ENCODE assay signal across 21 cellular contexts in genomic region chr5:35470866-35471265, GRCh38.
DNase-seq lines count a peak whose midpoint lies in the region; ATAC-seq and TF ChIP-seq lines count a peak whose summit lies in the region.
"Had no signal": no experiment of that assay in that cellular context is flagged by ENCODE, and none has a peak within 500 bp of the region (broad histone marks: within the 10 kb centered on the region; RNA-seq: fewer than 3 reads in every experiment).

No MANE protein-coding gene starts in this region.

- DNase-seq in Daoy (ENCODE audit: low read depth) (peak; percentile 3), endodermal cell (peak; percentile 45), mesendoderm (peak; percentile 57), testis (no peak), occipital lobe (lab: John Stamatoyannopoulos, UW) (no peak)
- DNase-seq: activated CD4-positive, alpha-beta memory T cell treated with anti-CD3 and anti-CD28 coated beads, Interleukin-2, amount 10 ng/mL, durations not matched to agents 7 days and 5 days; activated naive CD8-positive, alpha-beta T cell treated with anti-CD3 and anti-CD28 coated beads, Interleukin-2, amount 50 U/mL, for 24 hours; activated T-cell treated with anti-CD3 and anti-CD28 coated beads, Interleukin-2, amount 50 U/mL, for 72 hours; cortex of kidney; left colon; NCI-H1092 treated with DMSO at 0.1 percent for 48 hours; NCI-H2107; NCI-H526; stimulated activated naive CD4-positive, alpha-beta T cell treated with Interleukin-2 at 50 U/mL for 16 hours; upper lobe of left lung had no signal

- intact Hi-C loops in testis (cut with DNase I; ENCODE audit: low total_unique reads): no loop called here

- H4K20me1 ChIP-seq in OCI-LY3 (ENCODE audit: insufficient read depth, low read length): no peaks in the 10 kb centered on the region

- H3K4me1 ChIP-seq in OCI-LY3 (ENCODE audit: low read length): peaks cover 23% of the 10 kb centered on the region
- no peaks in the 10 kb centered on the region for H3K4me1 ChIP-seq in endodermal cell (ENCODE audit: control insufficient read depth, insufficient read depth, low read length)
- H3K4me1 ChIP-seq in mesendoderm (ENCODE audit: control insufficient read depth, low read depth, low read length): no peaks in the 10 kb centered on the region
- H3K4me1 ChIP-seq in testis: no peaks in the 10 kb centered on the region
- H3K4me1 ChIP-seq: upper lobe of left lung had no signal

- no peak overlapping the region for H3K4me3 Mint-ChIP-seq in endodermal cell
- H3K4me3 Mint-ChIP-seq: activated CD4-positive, alpha-beta memory T cell treated with anti-CD3 and anti-CD28 coated beads, Interleukin-2, amount 10 ng/mL, durations not matched to agents 7 days and 5 days; activated naive CD8-positive, alpha-beta T cell treated with anti-CD3 and anti-CD28 coated beads, Interleukin-2, amount 50 U/mL, for 24 hours; activated T-cell treated with anti-CD3 and anti-CD28 coated beads, Interleukin-2, amount 50 U/mL, for 72 hours had no signal

- H3K27me3 ChIP-seq in OCI-LY3 (ENCODE audit: low read depth, low read length) (no peaks in the 10 kb centered on the region), endodermal cell (ENCODE audit: control insufficient read depth, insufficient read depth, low read length, poor library complexity, severe bottlenecking) (no peaks in the 10 kb centered on the region), mesendoderm (ENCODE audit: insufficient read depth, low read length, poor library complexity) (no peaks in the 10 kb centered on the region), testis (no peaks in the 10 kb centered on the region)
- H3K27me3 ChIP-seq: pancreas, upper lobe of left lung had no signal

- TF ChIP-seq POLR2A in testis (IDR thresholded peaks at IDR 0.05): no peak

- H3K79me2 ChIP-seq in OCI-LY3 (ENCODE audit: low read length) (no peaks in the 10 kb centered on the region), mesendoderm (ENCODE audit: control insufficient read depth, insufficient read depth, low read length) (no peaks in the 10 kb centered on the region)

- H4K8ac ChIP-seq in mesendoderm (ENCODE audit: low read depth, low read length): no peak overlapping the region

- TF ChIP-seq CTCF in OCI-LY3 (IDR thresholded peaks at IDR 0.05; ENCODE audit: low read depth, low read length) (no peak), endodermal cell (conservative IDR thresholded peaks at IDR 0.05) (no peak), testis (IDR thresholded peaks at IDR 0.05) (no peak)

- H3K23ac ChIP-seq in mesendoderm (ENCODE audit: low read length): no peak overlapping the region

- no peak overlapping the region for H3K18ac ChIP-seq in mesendoderm (ENCODE audit: low read length)

- no peak overlapping the region for H2BK5ac ChIP-seq in mesendoderm (ENCODE audit: low read length)

- no peak overlapping the region for H3K27ac ChIP-seq in OCI-LY3 (ENCODE audit: low read length)
- H3K27ac ChIP-seq in endodermal cell (ENCODE audit: low read depth, low read length): no peak overlapping the region
- no peak overlapping the region for H3K27ac ChIP-seq in mesendoderm (ENCODE audit: low read depth, low read length)
- no peak overlapping the region for H3K27ac ChIP-seq in testis
- H3K27ac ChIP-seq: upper lobe of left lung, VCaP had no signal

- no peaks in the 10 kb centered on the region for H3K36me3 ChIP-seq in OCI-LY3 (replicated peaks; ENCODE audit: low read depth, low read length)
- H3K36me3 ChIP-seq in endodermal cell (ENCODE audit: control insufficient read depth, insufficient read depth, low read length): no peaks in the 10 kb centered on the region
- H3K36me3 ChIP-seq in mesendoderm (ENCODE audit: control insufficient read depth, insufficient read depth, low read length): no peaks in the 10 kb centered on the region
- H3K36me3 ChIP-seq in testis (ENCODE audit: low read depth, missing control alignments): no peaks in the 10 kb centered on the region
- H3K36me3 ChIP-seq: pancreas, upper lobe of left lung had no signal

- H3K56ac ChIP-seq in mesendoderm (ENCODE audit: low read length): no peak overlapping the region

- H3K9ac ChIP-seq in OCI-LY3 (ENCODE audit: low read length): no peak overlapping the region
- H3K9ac ChIP-seq in endodermal cell (ENCODE audit: extremely low read depth, low read length, poor library complexity, severe bottlenecking): no peak overlapping the region
- no peak overlapping the region for H3K9ac ChIP-seq in mesendoderm (ENCODE audit: low read length)

- ATAC-seq in HG03457 (IDR thresholded peaks at IDR 0.05; ENCODE audit: unreplicated experiment) (no peak), GM21515 (IDR thresholded peaks at IDR 0.05; ENCODE audit: unreplicated experiment) (no peak)
- ATAC-seq: activated naive CD8-positive, alpha-beta T cell treated with anti-CD3 and anti-CD28 coated beads, Interleukin-2, amount 50 U/mL, for 24 hours; activated T-cell treated with anti-CD3 and anti-CD28 coated beads, Interleukin-2, amount 50 U/mL, for 72 hours; left colon; Panc1 had no signal

- 0 out of 2 replicates have a peak overlapping the region, but pooled peaks have one; percentile 20 for H3K4me3 ChIP-seq in OCI-LY3 (ENCODE audit: low read length)
- H3K4me3 ChIP-seq in endodermal cell (ENCODE audit: low read length): no peak overlapping the region
- no peak overlapping the region for H3K4me3 ChIP-seq in mesendoderm (ENCODE audit: low read length)
- no peak overlapping the region for H3K4me3 ChIP-seq in testis
- H3K4me3 ChIP-seq: pancreas, upper lobe of left lung had no signal

- H4K5ac ChIP-seq in mesendoderm (ENCODE audit: low read length): no peak overlapping the region

- H3K4me2 ChIP-seq in OCI-LY3 (ENCODE audit: low read length) (peak overlapping the region; percentile 45), mesendoderm (ENCODE audit: low read length) (no peak overlapping the region)

- H2AK5ac ChIP-seq in mesendoderm (ENCODE audit: low read length): no peak overlapping the region

- H3K4me1 Mint-ChIP-seq in endodermal cell: peaks cover 1% of the 10 kb centered on the region
- H3K4me1 Mint-ChIP-seq: activated CD4-positive, alpha-beta memory T cell treated with anti-CD3 and anti-CD28 coated beads, Interleukin-2, amount 10 ng/mL, durations not matched to agents 7 days and 5 days; activated naive CD8-positive, alpha-beta T cell treated with anti-CD3 and anti-CD28 coated beads, Interleukin-2, amount 50 U/mL, for 24 hours had no signal

- H2AFZ ChIP-seq in OCI-LY3 (ENCODE audit: low read depth, low read length): peak overlapping the region; percentile 53; the same call in 1 of the 2 replicates

- H2BK120ac ChIP-seq in mesendoderm (ENCODE audit: low read depth, low read length): no peak overlapping the region

- no peaks in the 10 kb centered on the region for H3K27me3 Mint-ChIP-seq in endodermal cell (ENCODE audit: insufficient read depth)
- H3K27me3 Mint-ChIP-seq: activated CD4-positive, alpha-beta memory T cell treated with anti-CD3 and anti-CD28 coated beads, Interleukin-2, amount 10 ng/mL, durations not matched to agents 7 days and 5 days had no signal

- H3K9me3 ChIP-seq in OCI-LY3 (ENCODE audit: insufficient read depth, low read length): no peaks in the 10 kb centered on the region
- no peaks in the 10 kb centered on the region for H3K9me3 ChIP-seq in endodermal cell (ENCODE audit: control insufficient read depth, low read length)
- H3K9me3 ChIP-seq in testis: no peaks in the 10 kb centered on the region
- H3K9me3 ChIP-seq: pancreas, upper lobe of left lung had no signal

- H2BK15ac ChIP-seq in mesendoderm (replicated peaks; ENCODE audit: low read depth): no peak overlapping the region

- H3K9me3 Mint-ChIP-seq in endodermal cell: no peaks in the 10 kb centered on the region
- H3K9me3 Mint-ChIP-seq: activated CD4-positive, alpha-beta memory T cell treated with anti-CD3 and anti-CD28 coated beads, Interleukin-2, amount 10 ng/mL, durations not matched to agents 7 days and 5 days; activated naive CD8-positive, alpha-beta T cell treated with anti-CD3 and anti-CD28 coated beads, Interleukin-2, amount 50 U/mL, for 24 hours; activated T-cell treated with anti-CD3 and anti-CD28 coated beads, Interleukin-2, amount 50 U/mL, for 72 hours had no signal

- H3K79me1 ChIP-seq in mesendoderm (ENCODE audit: low read length): no peaks in the 10 kb centered on the region

- WGBS in endodermal cell (ENCODE audit: insufficient coverage in 1 of 2, insufficient read length in 1 of 2), 2 experiments: 92 to 100% methylated on average over 2 of the region's 2 CpGs
- no CpG with 5 or more reads among the region's 2 CpGs for WGBS in mesendoderm (ENCODE audit: extremely low coverage, insufficient coverage, low lambda C conversion rate)
- WGBS in testis, 2 donors: 59 to 62% methylated on average over 2 of the region's 2 CpGs

- no peak overlapping the region for H3K4ac ChIP-seq in mesendoderm (ENCODE audit: low read depth, low read length)

- no peak overlapping the region for H3K27ac Mint-ChIP-seq in endodermal cell
- H3K27ac Mint-ChIP-seq: activated CD4-positive, alpha-beta memory T cell treated with anti-CD3 and anti-CD28 coated beads, Interleukin-2, amount 10 ng/mL, durations not matched to agents 7 days and 5 days; activated naive CD8-positive, alpha-beta T cell treated with anti-CD3 and anti-CD28 coated beads, Interleukin-2, amount 50 U/mL, for 24 hours; activated T-cell treated with anti-CD3 and anti-CD28 coated beads, Interleukin-2, amount 50 U/mL, for 72 hours had no signal

- H3K36me3 Mint-ChIP-seq in endodermal cell (ENCODE audit: low read depth): no peaks in the 10 kb centered on the region

Comparison
In these comparisons a context has a peak if more than half of its experiments do, and no peak if none do; other contexts are left out.
1. DNase-seq: peak in Daoy (single experiment), endodermal cell (single experiment) and mesendoderm (single experiment); none in testis (single experiment) and occipital lobe (single experiment).